ENCODE assay signal across 11 cellular contexts in genomic region chr20:64077541-64077875, GRCh38. TPM values are rescaled to one million over a fixed set of nuclear protein-coding genes. Genes with fewer than 3 reads are reported as not detected.
DNase-seq lines count a peak whose midpoint lies in the region; TF ChIP-seq lines count a peak whose summit lies in the region.
"Had no signal": no experiment of that assay in that cellular context is flagged by ENCODE, and none has a peak within 500 bp of the region (broad histone marks: within the 10 kb centered on the region; RNA-seq: fewer than 3 reads in every experiment).

No MANE protein-coding gene starts in this region.

- intact Hi-C loops in esophagus squamous epithelium (cut with DNase I), result no loop called here

- H3K4me3 ChIP-seq in esophagus squamous epithelium, result peak overlapping the region in 3 of 4 donors; percentile 59 to 89 (median 80)
- H3K4me3 ChIP-seq in thymus (ENCODE audit: low read length), result peak overlapping the region; percentile 83
- H3K4me3 ChIP-seq: testis had no signal

- POLR2A ChIA-PET in HEK293T (lab: Yijun Ruan, JAX), result interaction anchor here (5.3 kb wide), 1 partner anchor 15 kb away, joined by 38 read pairs; the partner anchor contains the start of gene TCEA2

- no peak for DNase-seq in activated naive CD4-positive, alpha-beta T cell treated with Interleukin-2 at 50 U/mL for 16 hours
- DNase-seq in esophagus squamous epithelium (lab: John Stamatoyannopoulos, UW), result no peak
- DNase-seq in HEK293T (ENCODE audit: extremely low spot score), result no peak
- no peak for DNase-seq in NCI-H1048 (lab: John Stamatoyannopoulos, UW)
- DNase-seq in mesenteric fat pad (ENCODE audit: low spot score), result no peak
- DNase-seq: adrenal gland; stimulated activated CD4-positive, alpha-beta T cell treated with anti-CD3 and anti-CD28 coated beads, Interleukin-2, amount 100 ng/mL, for 48 hours; testis had no signal

- H3K4me1 ChIP-seq in esophagus squamous epithelium (peaks cover 16 to 74% (median 33%) of the 10 kb centered on the region in 3 donors), thymus (ENCODE audit: control insufficient read depth, insufficient read depth, low read length) (peaks cover 31% of the 10 kb centered on the region)

- no CpG with 5 or more reads among the region's 7 CpGs for WGBS in esophagus squamous epithelium, 2 donors
- WGBS in thymus, result 3% methylated on average over 7 of the region's 7 CpGs

- H3K27me3 ChIP-seq in esophagus squamous epithelium, result peaks cover 0 to 13% (median 0%) of the 10 kb centered on the region in 4 donors
- H3K27me3 ChIP-seq in thymus (ENCODE audit: control insufficient read depth, insufficient read depth), result peaks cover 5% of the 10 kb centered on the region
- H3K27me3 ChIP-seq: adrenal gland, testis had no signal

- H3K27me3 Mint-ChIP-seq in activated naive CD4-positive, alpha-beta T cell treated with anti-CD3 and anti-CD28 coated beads, Interleukin-2, amount 50 U/mL, for 24 hours, result no peaks in the 10 kb centered on the region

- H3K4me1 Mint-ChIP-seq in activated naive CD4-positive, alpha-beta T cell treated with anti-CD3 and anti-CD28 coated beads, Interleukin-2, amount 50 U/mL, for 24 hours, result peaks cover 28% of the 10 kb centered on the region

- H3K27ac Mint-ChIP-seq in activated naive CD4-positive, alpha-beta T cell treated with anti-CD3 and anti-CD28 coated beads, Interleukin-2, amount 50 U/mL, for 24 hours, result no peak overlapping the region

- H3K36me3 ChIP-seq in esophagus squamous epithelium (peaks cover 0 to 31% (median 10%) of the 10 kb centered on the region in 3 donors), thymus (ENCODE audit: control insufficient read depth, insufficient read depth) (peaks cover 35% of the 10 kb centered on the region)

- H3K9me3 Mint-ChIP-seq in activated naive CD4-positive, alpha-beta T cell treated with anti-CD3 and anti-CD28 coated beads, Interleukin-2, amount 50 U/mL, for 24 hours, result no peaks in the 10 kb centered on the region

- H3K4me3 Mint-ChIP-seq in activated naive CD4-positive, alpha-beta T cell treated with anti-CD3 and anti-CD28 coated beads, Interleukin-2, amount 50 U/mL, for 24 hours, result peak overlapping the region; percentile 90

- CTCF ChIA-PET in HEK293T (lab: Yijun Ruan, JAX), result no interaction called here

- no peaks in the 10 kb centered on the region for H3K36me3 Mint-ChIP-seq in activated naive CD4-positive, alpha-beta T cell treated with anti-CD3 and anti-CD28 coated beads, Interleukin-2, amount 50 U/mL, for 24 hours

- no peak for TF ChIP-seq CTCF in esophagus squamous epithelium (IDR thresholded peaks at IDR 0.05)

- H3K27ac ChIP-seq in esophagus squamous epithelium, result peak overlapping the region in 2 of 4 donors; percentile 46 to 61
- peak overlapping the region; percentile 85 for H3K27ac ChIP-seq in thymus (ENCODE audit: low read depth)
- H3K27ac ChIP-seq: testis had no signal

- H3K9me3 ChIP-seq in esophagus squamous epithelium (no peaks in the 10 kb centered on the region), thymus (ENCODE audit: control insufficient read depth) (peaks cover 1% of the 10 kb centered on the region)
- H3K9me3 ChIP-seq: adrenal gland, testis had no signal

- TF ChIP-seq POLR2A in Raji (IDR thresholded peaks at IDR 0.05; ENCODE audit: insufficient read depth, low read depth, low read length) (peak; percentile 45; the same call in 1 of the 2 replicates), esophagus squamous epithelium (IDR thresholded peaks at IDR 0.05) (no peak)

TF ChIP-seq in HEK293T, 16 proteins besides CTCF, POLR2A, EP300 and RAD21:
- no peak for TF ChIP-seq FOXA1 (IDR thresholded peaks at IDR 0.05)
- no peak for TF ChIP-seq ARNT (IDR thresholded peaks at IDR 0.05)
- TF ChIP-seq ELF4 (IDR thresholded peaks at IDR 0.05), result no peak
- no peak for TF ChIP-seq L3MBTL2 (conservative IDR thresholded peaks at IDR 0.05)
- no peak for TF ChIP-seq HDGF (IDR thresholded peaks at IDR 0.05; ENCODE audit: borderline replicate concordance)
- TF ChIP-seq ZNF384 (IDR thresholded peaks at IDR 0.05), result no peak
- TF ChIP-seq SP1 (IDR thresholded peaks at IDR 0.05), result no peak
- no peak for TF ChIP-seq FOXM1 (IDR thresholded peaks at IDR 0.05; ENCODE audit: borderline replicate concordance)
- no peak for TF ChIP-seq TARDBP (IDR thresholded peaks at IDR 0.05)
- no peak for TF ChIP-seq SUZ12 (IDR thresholded peaks at IDR 0.05)
- TF ChIP-seq CTBP1 (IDR thresholded peaks at IDR 0.05; ENCODE audit: borderline replicate concordance), result no peak
- no peak for TF ChIP-seq NFRKB (IDR thresholded peaks at IDR 0.05)
- no peak for TF ChIP-seq FOXK2 (IDR thresholded peaks at IDR 0.05)
- no peak for TF ChIP-seq BHLHE40 (IDR thresholded peaks at IDR 0.05; ENCODE audit: borderline replicate concordance)
- TF ChIP-seq LEF1 (IDR thresholded peaks at IDR 0.05; ENCODE audit: borderline replicate concordance), result no peak
- TF ChIP-seq, protein P1, sequence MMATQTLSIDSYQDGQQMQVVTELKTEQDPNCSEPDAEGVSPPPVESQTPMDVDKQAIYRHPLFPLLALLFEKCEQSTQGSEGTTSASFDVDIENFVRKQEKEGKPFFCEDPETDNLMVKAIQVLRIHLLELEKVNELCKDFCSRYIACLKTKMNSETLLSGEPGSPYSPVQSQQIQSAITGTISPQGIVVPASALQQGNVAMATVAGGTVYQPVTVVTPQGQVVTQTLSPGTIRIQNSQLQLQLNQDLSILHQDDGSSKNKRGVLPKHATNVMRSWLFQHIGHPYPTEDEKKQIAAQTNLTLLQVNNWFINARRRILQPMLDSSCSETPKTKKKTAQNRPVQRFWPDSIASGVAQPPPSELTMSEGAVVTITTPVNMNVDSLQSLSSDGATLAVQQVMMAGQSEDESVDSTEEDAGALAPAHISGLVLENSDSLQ (IDR thresholded peaks at IDR 0.05), result no peak

RNA-seq across cellular contexts. Expression of gene RGS19, which starts 1.8 kb away (rescaled TPM):
- 10 to 100 TPM in 3 of 4 donors, 1 to 10 TPM in 1; 7.4 to 14.4 (median 11.0) TPM for total RNA-seq in esophagus squamous epithelium
- 27.2 TPM for polyA plus RNA-seq in thymus
- total RNA-seq in mesenteric fat pad, result 29.0 TPM

RNA-seq across cellular contexts. Expression of gene OPRL1, which starts 2.4 kb away (rescaled TPM):
- total RNA-seq in esophagus squamous epithelium, result under 1 TPM in 3 of 4 donors, not detected in 1; 0.34 to 0.91 (median 0.76) TPM
- 1.1 TPM for polyA plus RNA-seq in thymus
- 1.3 TPM for total RNA-seq in mesenteric fat pad

RNA-seq across cellular contexts. Expression of gene LKAAEAR1, which starts 6.7 kb away (rescaled TPM):
- total RNA-seq in esophagus squamous epithelium, result not detected
- 0.14 TPM for polyA plus RNA-seq in thymus
- not detected for total RNA-seq in mesenteric fat pad

RNA-seq across cellular contexts. Expression of gene TCEA2, which starts 14.5 kb away (rescaled TPM):
- total RNA-seq in esophagus squamous epithelium (10 to 100 TPM in 2 of 4 donors, 1 to 10 TPM in 2; 1.8 to 25.2 (median 8.9) TPM), mesenteric fat pad (42.5 TPM)
- 53.2 TPM for polyA plus RNA-seq in thymus

RNA-seq across cellular contexts. Expression of gene SOX18, which starts 28.1 kb away (rescaled TPM):
- total RNA-seq in esophagus squamous epithelium (1 to 10 TPM; 1.3 to 4.5 (median 3.9) TPM), mesenteric fat pad (70.5 TPM)
- polyA plus RNA-seq in thymus, result 17.2 TPM
